Comparison of ENCODE assay signal across 19 cellular contexts in the genomic region with DNA sequence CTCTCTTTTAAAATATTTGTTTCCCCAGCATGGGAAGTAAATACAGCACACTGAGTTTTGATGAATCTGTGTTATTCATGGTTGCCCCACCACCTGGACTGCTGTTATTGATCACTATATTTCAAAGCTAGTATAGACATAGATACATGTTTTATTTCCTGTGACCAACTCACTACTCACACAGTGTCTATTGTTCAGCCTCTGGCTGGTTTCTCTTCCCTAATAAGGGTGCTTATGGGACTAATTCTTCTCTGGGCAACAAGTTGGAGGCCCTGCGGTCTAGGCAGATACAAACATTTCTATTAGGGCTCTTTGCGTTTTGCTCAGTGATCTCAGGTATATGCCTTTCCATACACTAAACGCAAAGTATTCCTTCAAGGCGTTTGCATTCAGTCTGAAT.
DNase-seq lines count a peak whose midpoint lies in the region; ATAC-seq and TF ChIP-seq lines count a peak whose summit lies in the region.
"Had no signal": no experiment of that assay in that cellular context is flagged by ENCODE, and none has a peak within 500 bp of the region (broad histone marks: within the 10 kb centered on the region; RNA-seq: fewer than 3 reads in every experiment).

No MANE protein-coding gene starts in this region.

- H3K9ac ChIP-seq in mammary epithelial cell (ENCODE audit: insufficient read depth, low read length) (no peak overlapping the region), PC-3 (ENCODE audit: low read length) (peak overlapping the region; percentile 4; the same call in 1 of the 2 replicates)
- H3K9ac ChIP-seq: BLaER1 had no signal

- H3K4me3 Mint-ChIP-seq in MCF 10A (ENCODE audit: unreplicated experiment) = no peak overlapping the region
- H3K4me3 Mint-ChIP-seq: B cell; CD4-positive, CD25-positive, alpha-beta regulatory T cell; CD8-positive, alpha-beta T cell; GM23338; H9 had no signal

- intact Hi-C loops in mammary epithelial cell (cut with micrococcal nuclease) (no loop called here), MCF 10A (cut with micrococcal nuclease) (no loop called here), PC-3 (cut with micrococcal nuclease) (loop anchor here (1.0 to 5.0 kb wide), 3 partner anchors 14 to 51 kb away; no protein-coding TSS in a partner anchor)

- WGBS in mammary epithelial cell (ENCODE audit: low coverage, missing lambda C conversion rate) = 97% methylated on average over 4 of the region's 4 CpGs

- no peaks in the 10 kb centered on the region for H3K36me3 Mint-ChIP-seq in MCF 10A (ENCODE audit: insufficient read depth, unreplicated experiment)
- H3K36me3 Mint-ChIP-seq: CD4-positive, CD25-positive, alpha-beta regulatory T cell; CD8-positive, alpha-beta T cell had no signal

- H2AFZ ChIP-seq in mammary epithelial cell (ENCODE audit: low read depth, low read length) (peak overlapping the region; percentile 45), PC-3 (ENCODE audit: low read length) (no peak overlapping the region)
- H2AFZ ChIP-seq: GM23338 had no signal

- in situ Hi-C loops in mammary epithelial cell (cut with MboI; ENCODE audit: low sequenced_read_pairs in 2 of 2) = no loop called here

- H3K4me3 ChIP-seq in mammary epithelial cell (replicated peaks in 1 of 3; ENCODE audit: insufficient read depth in 1 of 3, low read depth in 2 of 3, low read length in 3 of 3) (no peak overlapping the region), PC-3 (ENCODE audit: low read length) (no peak overlapping the region)
- H3K4me3 ChIP-seq: A549, BLaER1, GM23338 had no signal

- H4K20me1 ChIP-seq in mammary epithelial cell (ENCODE audit: insufficient read depth, low read length) (no peaks in the 10 kb centered on the region), PC-3 (ENCODE audit: low read length) (no peaks in the 10 kb centered on the region)
- H4K20me1 ChIP-seq: BLaER1 had no signal

- H3K27me3 ChIP-seq in mammary epithelial cell (ENCODE audit: insufficient read depth, low read length) (no peaks in the 10 kb centered on the region), PC-3 (ENCODE audit: low read length) (no peaks in the 10 kb centered on the region), foreskin keratinocyte (no peaks in the 10 kb centered on the region)
- H3K27me3 ChIP-seq: BLaER1 had no signal

- DNase-seq in mammary epithelial cell (no peak), MCF 10A (ENCODE audit: unreplicated experiment) (no peak), PC-3 (peak; percentile 68), foreskin keratinocyte (no peak), NCI-H524 treated with DMSO at 0.1 percent for 48 hours (lab: John Stamatoyannopoulos, UW) (no peak)
- DNase-seq: 8988T; CD4-positive, CD25-positive, alpha-beta regulatory T cell; CD8-positive, alpha-beta T cell; DMS53; DMS79 treated with DMSO at 0.1 percent for 48 hours; GF-D8; H9 had no signal

- CTCF ChIA-PET in mammary epithelial cell (lab: Charles Lee; ENCODE audit: low non-redundant PET) (no interaction called here), MCF 10A (lab: Yijun Ruan, JAX) (interaction anchor here (0.6 to 0.7 kb wide), 2 partner anchors 9 to 202 kb away, joined by 3 to 4 read pairs; no protein-coding TSS in a partner anchor), PC-3 (lab: Charles Lee) (interaction anchor here (0.6 to 1.0 kb wide), 2 partner anchors 41 to 217 kb away, joined by 3 read pairs; no protein-coding TSS in a partner anchor)

- TF ChIP-seq CTCF in mammary epithelial cell (conservative IDR thresholded peaks at IDR 0.05 in 1 of 2, IDR thresholded peaks at IDR 0.05 in 1 of 2; ENCODE audit: extremely low read depth in 1 of 2, insufficient read depth in 1 of 2, low read depth in 1 of 2, low read length in 2 of 2) (no peak), MCF 10A (IDR thresholded peaks at IDR 0.05; ENCODE audit: unreplicated experiment) (no peak), PC-3 (conservative IDR thresholded peaks at IDR 0.05; ENCODE audit: low read depth, low read length) (no peak), foreskin keratinocyte (conservative IDR thresholded peaks at IDR 0.05) (no peak)

- BruUV-seq in mammary epithelial cell (replicated peaks; lab: Mats Ljungman, UMichigan) (no TSS peak), MCF 10A (replicated peaks; lab: Mats Ljungman, UMichigan) (no TSS peak), PC-3 (replicated peaks; lab: Mats Ljungman, UMichigan) (no TSS peak)

- no peak overlapping the region for H3K27ac Mint-ChIP-seq in MCF 10A (ENCODE audit: low read depth, unreplicated experiment)
- H3K27ac Mint-ChIP-seq: B cell; CD4-positive, CD25-positive, alpha-beta regulatory T cell; CD8-positive, alpha-beta T cell; GM23338; H9 had no signal

- no peaks in the 10 kb centered on the region for H3K9me2 ChIP-seq in PC-3 (replicated peaks; ENCODE audit: low read length)

- ATAC-seq in PC-3 (peak; percentile 83), foreskin keratinocyte (peak; percentile 41), GM21737 (IDR thresholded peaks at IDR 0.05; ENCODE audit: unreplicated experiment) (no peak)
- ATAC-seq: A549; CD8-positive, alpha-beta T cell; GM23338; HCT116 had no signal

- H3K36me3 ChIP-seq in mammary epithelial cell (ENCODE audit: insufficient read depth, low read length) = no peaks in the 10 kb centered on the region
- H3K36me3 ChIP-seq in PC-3 (ENCODE audit: low read depth, low read length) = no peaks in the 10 kb centered on the region
- H3K36me3 ChIP-seq: BLaER1 had no signal

- H3K79me2 ChIP-seq in mammary epithelial cell (ENCODE audit: insufficient read depth, low read length) = no peaks in the 10 kb centered on the region
- H3K79me2 ChIP-seq in PC-3 (ENCODE audit: low read length) = 0 out of 2 replicates have a peak, but pooled peaks cover 3% of the 10 kb centered on the region

- dilution Hi-C loops in mammary epithelial cell (cut with HindIII; ENCODE audit: low sequenced_read_pairs) = no loop called here

- H3K27me3 Mint-ChIP-seq in MCF 10A (ENCODE audit: insufficient read depth, unreplicated experiment) = no peaks in the 10 kb centered on the region
- H3K27me3 Mint-ChIP-seq: B cell; CD4-positive, CD25-positive, alpha-beta regulatory T cell had no signal

- no peaks in the 10 kb centered on the region for H3K9me3 ChIP-seq in mammary epithelial cell (replicated peaks; ENCODE audit: insufficient read depth, low read length)
- no peaks in the 10 kb centered on the region for H3K9me3 ChIP-seq in PC-3 (ENCODE audit: low read length)
- H3K9me3 ChIP-seq: A549, BLaER1 had no signal

- H3K4me1 Mint-ChIP-seq in MCF 10A (ENCODE audit: insufficient read depth, unreplicated experiment) = no peaks in the 10 kb centered on the region
- H3K4me1 Mint-ChIP-seq: B cell; CD4-positive, CD25-positive, alpha-beta regulatory T cell; GM23338 had no signal

- no peak overlapping the region for H3K27ac ChIP-seq in mammary epithelial cell (ENCODE audit: insufficient read depth, low read depth, low read length)
- H3K27ac ChIP-seq in PC-3 (ENCODE audit: low read length) = peak overlapping the region; percentile 54
- H3K27ac ChIP-seq in foreskin keratinocyte = peak overlapping the region; percentile 7
- H3K27ac ChIP-seq: A549, BLaER1, C4-2B had no signal

- H3K4me1 ChIP-seq in mammary epithelial cell (ENCODE audit: insufficient read depth, low read length) (peaks cover 4% of the 10 kb centered on the region), PC-3 (ENCODE audit: insufficient read depth, low read length) (peaks cover 30% of the 10 kb centered on the region), foreskin keratinocyte (no peaks in the 10 kb centered on the region)
- H3K4me1 ChIP-seq: A549, BLaER1 had no signal

- H3K4me2 ChIP-seq in mammary epithelial cell (ENCODE audit: insufficient read depth, low read depth, low read length) (no peak overlapping the region), PC-3 (ENCODE audit: low read length) (peak overlapping the region; percentile 15; the same call in 1 of the 2 replicates)
- H3K4me2 ChIP-seq: A549, BLaER1, GM23338 had no signal

- POLR2A ChIA-PET in MCF 10A (lab: Yijun Ruan, JAX) = no interaction called here
- POLR2A ChIA-PET in PC-3 (lab: Charles Lee; ENCODE audit: unreplicated experiment) = interaction anchor here (0.7 kb wide), 1 partner anchor 15 kb away, joined by 5 read pairs; no protein-coding TSS in a partner anchor

- H3F3A ChIP-seq in PC-3 (ENCODE audit: low read length, unreplicated experiment) = no peaks in the 10 kb centered on the region

- H3K9me3 Mint-ChIP-seq in MCF 10A (ENCODE audit: unreplicated experiment) = peaks cover 8% of the 10 kb centered on the region
- H3K9me3 Mint-ChIP-seq: CD8-positive, alpha-beta T cell had no signal
